8 cellular contexts compared by ENCODE assay signal in genomic region chr1:89757532-89757931, GRCh38.
A peak's percentile ranks its signal among the peaks of the same experiment; 100 is the strongest.
DNase-seq lines count a peak whose midpoint lies in the region; TF ChIP-seq lines count a peak whose summit lies in the region.

No MANE protein-coding gene starts in this region.

- H3K36me3 Mint-ChIP-seq in nephron (ENCODE audit: low read depth): no peaks in the 10 kb centered on the region

- H3K4me1 Mint-ChIP-seq in nephron: peaks cover 20% of the 10 kb centered on the region

- peaks cover 20% of the 10 kb centered on the region for H3K27me3 Mint-ChIP-seq in nephron (ENCODE audit: low read depth)

- peak overlapping the region; percentile 11 to 79 (median 16) for H3K27ac Mint-ChIP-seq in nephron

- peak overlapping the region in 2 of 3 experiments; percentile 16 to 31 for H3K4me3 Mint-ChIP-seq in nephron

- no peak for TF ChIP-seq CTCF in nephron (IDR thresholded peaks at IDR 0.05; ENCODE audit: unreplicated experiment in 3 of 3)

- DNase-seq in activated CD8-positive, alpha-beta memory T cell treated with anti-CD3 and anti-CD28 coated beads for 24 hours: peak; percentile 76
- no peak for DNase-seq in activated CD8-positive, alpha-beta memory T cell treated with anti-CD3 and anti-CD28 coated beads, Interleukin-2, amount 50 U/mL, for 48 hours
- DNase-seq in NOMO-1 treated with DMSO at 0.1 percent for 48 hours (lab: John Stamatoyannopoulos, UW; ENCODE audit: unreplicated experiment) (peak; percentile 97), NCI-H1417 treated with DMSO at 0.1 percent for 48 hours (lab: John Stamatoyannopoulos, UW) (no peak), NCI-H345 (lab: John Stamatoyannopoulos, UW) (no peak), H4 (ENCODE audit: low spot score) (no peak)
- DNase-seq in central memory CD4-positive, alpha-beta T cell: peak; percentile 40

- H3K9me3 Mint-ChIP-seq in nephron: no peaks in the 10 kb centered on the region

Comparison
In these comparisons a context has a peak if more than half of its experiments do, and no peak if none do; other contexts are left out.
1. DNase-seq: peak in activated CD8-positive, alpha-beta memory T cell treated with anti-CD3 and anti-CD28 coated beads for 24 hours (single experiment), NOMO-1 treated with DMSO at 0.1 percent for 48 hours (single experiment) and central memory CD4-positive, alpha-beta T cell (single experiment); none in activated CD8-positive, alpha-beta memory T cell treated with anti-CD3 and anti-CD28 coated beads, Interleukin-2, amount 50 U/mL, for 48 hours (single experiment), NCI-H1417 treated with DMSO at 0.1 percent for 48 hours (single experiment), NCI-H345 (single experiment) and H4 (single experiment).